Comparison of ENCODE assay signal across 8 cellular contexts in genomic region chr14:106626942-106627588, GRCh38.
DNase-seq lines count a peak whose midpoint lies in the region; TF ChIP-seq lines count a peak whose summit lies in the region.
"Not testable (repeated sequence)": the region's sequence is repeated elsewhere in the genome, so short reads cannot be mapped to it uniquely, and the experiment has no call there.

No MANE protein-coding gene starts in this region.

- not testable (repeated sequence) for H3K4me3 Mint-ChIP-seq in activated T-helper 2 cell treated with anti-CD3 and anti-CD28 coated beads, Interferon-gamma antibody, Interleukin-2, Interleukin-4, amounts not matched to agents 10 μg/mL and 5 μg/mL and 100 μg/mL, durations not matched to agents 14 hours and 24 hours and 36 hours (ENCODE audit: low read depth)

- not testable (repeated sequence) for H3K9me3 Mint-ChIP-seq in activated T-helper 2 cell treated with anti-CD3 and anti-CD28 coated beads, Interferon-gamma antibody, Interleukin-2, Interleukin-4, amounts not matched to agents 10 μg/mL and 5 μg/mL and 100 μg/mL, durations not matched to agents 14 hours and 24 hours and 36 hours

- H3K9me3 ChIP-seq in WERI-Rb-1 (ENCODE audit: severe bottlenecking); left ventricle myocardium inferior (replicated peaks); transverse colon: not testable (repeated sequence)

- not testable (repeated sequence) for H3K4me3 ChIP-seq in KMS-11 (IDR thresholded peaks at IDR 0.05; ENCODE audit: insufficient read depth, low read depth, low read length); WERI-Rb-1 (ENCODE audit: low read depth, low read length); left ventricle myocardium inferior; transverse colon

- WGBS in transverse colon (ENCODE audit: low coverage in 1 of 2), 2 donors, result 20 to 34% methylated on average over 1 to 21 of the region's 22 CpGs

- H3K36me3 Mint-ChIP-seq in activated T-helper 2 cell treated with anti-CD3 and anti-CD28 coated beads, Interferon-gamma antibody, Interleukin-2, Interleukin-4, amounts not matched to agents 10 μg/mL and 5 μg/mL and 100 μg/mL, durations not matched to agents 14 hours and 24 hours and 36 hours (ENCODE audit: low read depth), result not testable (repeated sequence)

- H3K9ac ChIP-seq in KMS-11, result not testable (repeated sequence)

- not testable (repeated sequence) for TF ChIP-seq EP300 in transverse colon (IDR thresholded peaks at IDR 0.05; ENCODE audit: low read depth)

- H3K27me3 Mint-ChIP-seq in activated T-helper 2 cell treated with anti-CD3 and anti-CD28 coated beads, Interferon-gamma antibody, Interleukin-2, Interleukin-4, amounts not matched to agents 10 μg/mL and 5 μg/mL and 100 μg/mL, durations not matched to agents 14 hours and 24 hours and 36 hours (ENCODE audit: low read depth), result peaks cover 50% of the 10 kb centered on the region

- in situ Hi-C loops in transverse colon (cut with MboI; ENCODE audit: low pct_ligation_motif_present in 1 of 4, low pct_unique_long_range_greater_than_20kb in 1 of 4, low sequenced_read_pairs in 3 of 4), result not testable (repeated sequence)

- not testable (repeated sequence) for H4K20me1 ChIP-seq in KMS-11 (ENCODE audit: insufficient read depth)

- H3K27me3 ChIP-seq in KMS-11 (ENCODE audit: insufficient read depth, low read depth); transverse colon: not testable (repeated sequence)
- peaks cover 17% of the 10 kb centered on the region for H3K27me3 ChIP-seq in WERI-Rb-1 (ENCODE audit: insufficient read depth, low read depth, severe bottlenecking)
- peaks cover 75% of the 10 kb centered on the region for H3K27me3 ChIP-seq in left ventricle myocardium inferior (ENCODE audit: low read depth)

- not testable (repeated sequence) for H3K4me1 ChIP-seq in KMS-11 (ENCODE audit: low read depth, poor library complexity, severe bottlenecking); left ventricle myocardium inferior; transverse colon

- H2AFZ ChIP-seq in KMS-11 (ENCODE audit: low read depth), result peak overlapping the region; percentile 26; the same call in 1 of the 2 replicates

- not testable (repeated sequence) for H3K36me3 ChIP-seq in KMS-11 (ENCODE audit: insufficient read depth); WERI-Rb-1; left ventricle myocardium inferior; transverse colon

- TF ChIP-seq CTCF in KMS-11 (conservative IDR thresholded peaks at IDR 0.05; ENCODE audit: low read depth, low read length) (0 out of 2 replicates have a peak, but pooled peaks have one; percentile 33), WERI-Rb-1 (IDR thresholded peaks at IDR 0.05; ENCODE audit: low read depth, low read length) (peak; percentile 71), left ventricle myocardium inferior (IDR thresholded peaks at IDR 0.05; ENCODE audit: borderline replicate concordance) (peak; percentile 47), transverse colon (IDR thresholded peaks at IDR 0.05) (peak in 4 of 5 experiments; percentile 49 to 68 (median 52))

- intact Hi-C loops in activated T-helper 2 cell treated with anti-CD3 and anti-CD28 coated beads, Interferon-gamma antibody, Interleukin-2, Interleukin-4, amounts not matched to agents 10 μg/mL and 5 μg/mL and 100 μg/mL, durations not matched to agents 14 hours and 24 hours and 36 hours (cut with micrococcal nuclease); left ventricle myocardium inferior (cut with micrococcal nuclease); transverse colon (cut with DNase I; ENCODE audit: low total_unique reads): not testable (repeated sequence)

- not testable (repeated sequence) for TF ChIP-seq POLR2A in transverse colon (IDR thresholded peaks at IDR 0.05)

- H3K4me1 Mint-ChIP-seq in activated T-helper 2 cell treated with anti-CD3 and anti-CD28 coated beads, Interferon-gamma antibody, Interleukin-2, Interleukin-4, amounts not matched to agents 10 μg/mL and 5 μg/mL and 100 μg/mL, durations not matched to agents 14 hours and 24 hours and 36 hours (ENCODE audit: low read depth), result peaks cover 16% of the 10 kb centered on the region

- not testable (repeated sequence) for H3K27ac Mint-ChIP-seq in activated T-helper 2 cell treated with anti-CD3 and anti-CD28 coated beads, Interferon-gamma antibody, Interleukin-2, Interleukin-4, amounts not matched to agents 10 μg/mL and 5 μg/mL and 100 μg/mL, durations not matched to agents 14 hours and 24 hours and 36 hours

- H3K27ac ChIP-seq in KMS-11; WERI-Rb-1; left ventricle myocardium inferior (replicated peaks); transverse colon: not testable (repeated sequence)

- H3K4me2 ChIP-seq in KMS-11, result not testable (repeated sequence)

- not testable (repeated sequence) for H3K79me2 ChIP-seq in KMS-11 (ENCODE audit: insufficient read depth, low read depth)

- DNase-seq in GDM1 (lab: John Stamatoyannopoulos, UW), result peak; percentile 72
- peak; percentile 18 for DNase-seq in NCI-H748 treated with DMSO at 0.1 percent for 48 hours (lab: John Stamatoyannopoulos, UW)
- peak; percentile 44 for DNase-seq in WERI-Rb-1
- peak; percentile 54 for DNase-seq in activated T-helper 2 cell treated with anti-CD3 and anti-CD28 coated beads, Interferon-gamma antibody, Interleukin-2, Interleukin-4, amounts not matched to agents 10 μg/mL and 5 μg/mL and 100 μg/mL, durations not matched to agents 14 hours and 24 hours and 36 hours (ENCODE audit: low spot score)
- DNase-seq in left ventricle myocardium inferior, result peak; percentile 29
- DNase-seq in stimulated activated CD4-positive, alpha-beta T cell treated with anti-CD3 and anti-CD28 coated beads, Interleukin-1b, Interleukin-23, amount 100 ng/mL, for 1 hour (ENCODE audit: low read depth in 2 of 2), result peak; percentile 27 to 44
- peak; percentile 57 for DNase-seq in transverse colon

Comparison
In these comparisons a context has a peak if more than half of its experiments do, and no peak if none do; other contexts are left out.
1. DNase-seq: peak in every context shown above with its lines; median percentile 72 in GDM1; 57 in transverse colon; 54 in activated T-helper 2 cell treated with anti-CD3 and anti-CD28 coated beads, Interferon-gamma antibody, Interleukin-2, Interleukin-4, amounts not matched to agents 10 μg/mL and 5 μg/mL and 100 μg/mL, durations not matched to agents 14 hours and 24 hours and 36 hours; 44 in WERI-Rb-1; 36 in stimulated activated CD4-positive, alpha-beta T cell treated with anti-CD3 and anti-CD28 coated beads, Interleukin-1b, Interleukin-23, amount 100 ng/mL, for 1 hour; 29 in left ventricle myocardium inferior; 18 in NCI-H748 treated with DMSO at 0.1 percent for 48 hours.